Comparison of ENCODE assay signal across 36 cellular contexts in the genomic region with DNA sequence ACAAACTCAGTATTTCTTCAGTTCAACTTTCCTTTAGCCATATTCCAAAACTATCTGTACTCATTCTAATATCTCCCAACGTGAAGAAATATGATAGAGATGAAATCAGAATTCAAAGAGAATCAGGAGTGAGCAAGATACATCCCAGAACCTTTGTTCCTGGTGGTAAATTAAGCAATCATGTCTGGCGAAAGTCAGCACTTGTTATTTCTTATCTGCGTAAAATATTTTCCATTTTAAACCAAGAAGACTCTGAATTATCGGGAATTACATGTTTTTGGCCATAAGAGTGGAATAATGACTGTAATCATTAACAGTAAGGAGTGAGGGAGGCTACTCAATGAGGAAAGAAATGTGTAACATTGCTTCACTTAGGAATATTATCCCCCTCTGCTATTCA.
DNase-seq lines count a peak whose midpoint lies in the region; ATAC-seq, FAIRE-seq and TF ChIP-seq lines count a peak whose summit lies in the region.
"Had no signal": no experiment of that assay in that cellular context is flagged by ENCODE, and none has a peak within 500 bp of the region (broad histone marks: within the 10 kb centered on the region; RNA-seq: fewer than 3 reads in every experiment).

No MANE protein-coding gene starts in this region.

- DNase-seq in A549 (ENCODE audit: low read depth in 1 of 2, low spot score in 1 of 2): no peak
- peak; percentile 76 for DNase-seq in amniotic epithelial cell (ENCODE audit: low read depth)
- peak; percentile 35 for DNase-seq in fibroblast of pulmonary artery (ENCODE audit: low read depth)
- no peak for DNase-seq in omental fat pad (ENCODE audit: low spot score)
- DNase-seq in WTC11 (ENCODE audit: low spot score): no peak
- no peak for DNase-seq in SHP77 treated with DMSO at 0.1 percent for 48 hours (lab: John Stamatoyannopoulos, UW)
- DNase-seq in esophagus squamous epithelium (lab: John Stamatoyannopoulos, UW): no peak
- DNase-seq in SIG-M5 (lab: John Stamatoyannopoulos, UW): no peak
- DNase-seq: 8988T; ACHN; AML-193; BE2C; C1 segment of cervical spinal cord; Caco-2; Calu3; CD4-positive, alpha-beta memory T cell; CD4-positive, alpha-beta T cell; CD4-positive, CD25-positive, alpha-beta regulatory T cell; CD8-positive, alpha-beta memory T cell; CD8-positive, alpha-beta T cell; COR-L47; DMS 273 treated with DMSO at 0.1 percent for 48 hours; DMS153; DMS53; DMS79; DMS79 treated with DMSO at 0.1 percent for 48 hours; DND-41; EL had no signal

- no peaks in the 10 kb centered on the region for H3K27me3 ChIP-seq in esophagus squamous epithelium
- H3K27me3 ChIP-seq: BE2C; BLaER1; BLaER1 treated with 17β-estradiol and CSF1 and Interleukin-3, amounts not matched to agents 10 nM and 100 nM had no signal

- H3K27ac Mint-ChIP-seq in WTC11: no peak overlapping the region
- H3K27ac Mint-ChIP-seq: B cell; CD14-positive monocyte; CD4-positive, alpha-beta T cell; CD4-positive, CD25-positive, alpha-beta regulatory T cell; CD8-positive, alpha-beta memory T cell; CD8-positive, alpha-beta T cell had no signal

- no peaks in the 10 kb centered on the region for H3K27me3 Mint-ChIP-seq in WTC11 (ENCODE audit: low read depth)

- H3K27ac ChIP-seq in A549 (no peak overlapping the region), esophagus squamous epithelium (no peak overlapping the region)
- H3K27ac ChIP-seq: 22Rv1; BLaER1; BLaER1 treated with 17β-estradiol and CSF1 and Interleukin-3, amounts not matched to agents 10 nM and 100 nM; C4-2B had no signal

- intact Hi-C loops in esophagus squamous epithelium (cut with DNase I): no loop called here

- no peak for TF ChIP-seq RAD21 in A549 (conservative IDR thresholded peaks at IDR 0.05 in 1 of 2, IDR thresholded peaks at IDR 0.05 in 1 of 2)

- peaks cover 37% of the 10 kb centered on the region; the same call in 2 of the 3 replicates for H3K4me1 ChIP-seq in A549
- no peaks in the 10 kb centered on the region for H3K4me1 ChIP-seq in esophagus squamous epithelium
- H3K4me1 ChIP-seq: BE2C; BLaER1; BLaER1 treated with 17β-estradiol and CSF1 and Interleukin-3, amounts not matched to agents 10 nM and 100 nM; Caco-2 had no signal

- H3K9me3 ChIP-seq in A549 (no peaks in the 10 kb centered on the region), esophagus squamous epithelium (no peaks in the 10 kb centered on the region)
- H3K9me3 ChIP-seq: BE2C; BLaER1; BLaER1 treated with 17β-estradiol and CSF1 and Interleukin-3, amounts not matched to agents 10 nM and 100 nM; Caco-2 had no signal

- no peaks in the 10 kb centered on the region for H3K9me3 Mint-ChIP-seq in WTC11
- H3K9me3 Mint-ChIP-seq: CD14-positive monocyte; CD4-positive, alpha-beta memory T cell; CD4-positive, alpha-beta T cell; CD8-positive, alpha-beta memory T cell; CD8-positive, alpha-beta T cell had no signal

- CTCF ChIA-PET in A549 (lab: Yijun Ruan, JAX): no interaction called here
- CTCF ChIA-PET in WTC11 (lab: Charles Lee): no interaction called here

- TF ChIP-seq CTCF in A549 (IDR thresholded peaks at IDR 0.05) (no peak), fibroblast of pulmonary artery (IDR thresholded peaks at IDR 0.05; ENCODE audit: low read length, missing control alignments) (no peak), omental fat pad (IDR thresholded peaks at IDR 0.05) (no peak), WTC11 (IDR thresholded peaks at IDR 0.05) (no peak), esophagus squamous epithelium (IDR thresholded peaks at IDR 0.05) (no peak)

- POLR2A ChIA-PET in A549 (lab: Yijun Ruan, JAX): no interaction called here
- POLR2A ChIA-PET in WTC11 (lab: Charles Lee): no interaction called here

- H3K4me3 ChIP-seq in A549 (no peak overlapping the region), fibroblast of pulmonary artery (replicated peaks; ENCODE audit: low read depth, low read length) (no peak overlapping the region), esophagus squamous epithelium (no peak overlapping the region)
- H3K4me3 ChIP-seq: BLaER1; BLaER1 treated with 17β-estradiol and CSF1 and Interleukin-3, amounts not matched to agents 10 nM and 100 nM had no signal

- 41% methylated on average over 4 of the region's 4 CpGs for WGBS in A549 (ENCODE audit: missing lambda C conversion rate)
- 59 to 61% methylated on average over 4 of the region's 4 CpGs for WGBS in esophagus squamous epithelium, 2 donors

- ATAC-seq in A549 (no peak), omental fat pad (ENCODE audit: low FRiP score) (peak; percentile 82), WTC11 (no peak)
- ATAC-seq: CD8-positive, alpha-beta T cell had no signal

- no peaks in the 10 kb centered on the region for H3K36me3 Mint-ChIP-seq in WTC11
- H3K36me3 Mint-ChIP-seq: CD14-positive monocyte; CD4-positive, alpha-beta memory T cell; CD4-positive, CD25-positive, alpha-beta regulatory T cell; CD8-positive, alpha-beta memory T cell; CD8-positive, alpha-beta T cell had no signal

- no peak for TF ChIP-seq EP300 in A549 (IDR thresholded peaks at IDR 0.05)

- H3K36me3 ChIP-seq in esophagus squamous epithelium: no peaks in the 10 kb centered on the region
- H3K36me3 ChIP-seq: BE2C; BLaER1; BLaER1 treated with 17β-estradiol and CSF1 and Interleukin-3, amounts not matched to agents 10 nM and 100 nM had no signal

- H3K4me3 Mint-ChIP-seq in WTC11: no peak overlapping the region
- H3K4me3 Mint-ChIP-seq: B cell; CD14-positive monocyte; CD4-positive, alpha-beta memory T cell; CD4-positive, alpha-beta T cell; CD4-positive, CD25-positive, alpha-beta regulatory T cell; CD8-positive, alpha-beta memory T cell; CD8-positive, alpha-beta T cell had no signal

- no peak for FAIRE-seq in A549 (lab: Jason Lieb, UNC)
- FAIRE-seq: A204.1, D721Med had no signal

- peak overlapping the region; percentile 18; the same call in 1 of the 3 replicates for H3K4me2 ChIP-seq in A549
- H3K4me2 ChIP-seq: BLaER1; BLaER1 treated with 17β-estradiol and CSF1 and Interleukin-3, amounts not matched to agents 10 nM and 100 nM had no signal

- TF ChIP-seq POLR2A in A549 (IDR thresholded peaks at IDR 0.05; ENCODE audit: low read length): no peak
- no peak for TF ChIP-seq POLR2A in esophagus squamous epithelium (IDR thresholded peaks at IDR 0.05)

- no peaks in the 10 kb centered on the region for H3K4me1 Mint-ChIP-seq in WTC11
- H3K4me1 Mint-ChIP-seq: B cell; CD14-positive monocyte; CD4-positive, alpha-beta memory T cell; CD4-positive, CD25-positive, alpha-beta regulatory T cell; CD8-positive, alpha-beta memory T cell had no signal

TF ChIP-seq in A549, 52 proteins besides CTCF, POLR2A, EP300 and RAD21:
- TF ChIP-seq CEBPB (IDR thresholded peaks at IDR 0.05) (peak in 1 of 2 experiments; percentile 9; a peak in 1 of 4 replicates), KDM5A (IDR thresholded peaks at IDR 0.05) (no peak)

TF ChIP-seq in WTC11, 78 proteins besides CTCF, POLR2A, EP300 and RAD21 (continues in another document):
- TF ChIP-seq GABPB1 (CRISPR knock-in tag; IDR thresholded peaks at IDR 0.05): no peak
- TF ChIP-seq, protein P1, sequence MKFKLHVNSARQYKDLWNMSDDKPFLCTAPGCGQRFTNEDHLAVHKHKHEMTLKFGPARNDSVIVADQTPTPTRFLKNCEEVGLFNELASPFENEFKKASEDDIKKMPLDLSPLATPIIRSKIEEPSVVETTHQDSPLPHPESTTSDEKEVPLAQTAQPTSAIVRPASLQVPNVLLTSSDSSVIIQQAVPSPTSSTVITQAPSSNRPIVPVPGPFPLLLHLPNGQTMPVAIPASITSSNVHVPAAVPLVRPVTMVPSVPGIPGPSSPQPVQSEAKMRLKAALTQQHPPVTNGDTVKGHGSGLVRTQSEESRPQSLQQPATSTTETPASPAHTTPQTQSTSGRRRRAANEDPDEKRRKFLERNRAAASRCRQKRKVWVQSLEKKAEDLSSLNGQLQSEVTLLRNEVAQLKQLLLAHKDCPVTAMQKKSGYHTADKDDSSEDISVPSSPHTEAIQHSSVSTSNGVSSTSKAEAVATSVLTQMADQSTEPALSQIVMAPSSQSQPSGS (CRISPR knock-in tag; IDR thresholded peaks at IDR 0.05; ENCODE audit: borderline replicate concordance, low read depth): no peak
- no peak for TF ChIP-seq SMAD4 (CRISPR knock-in tag; IDR thresholded peaks at IDR 0.05)
- TF ChIP-seq, protein P2, sequence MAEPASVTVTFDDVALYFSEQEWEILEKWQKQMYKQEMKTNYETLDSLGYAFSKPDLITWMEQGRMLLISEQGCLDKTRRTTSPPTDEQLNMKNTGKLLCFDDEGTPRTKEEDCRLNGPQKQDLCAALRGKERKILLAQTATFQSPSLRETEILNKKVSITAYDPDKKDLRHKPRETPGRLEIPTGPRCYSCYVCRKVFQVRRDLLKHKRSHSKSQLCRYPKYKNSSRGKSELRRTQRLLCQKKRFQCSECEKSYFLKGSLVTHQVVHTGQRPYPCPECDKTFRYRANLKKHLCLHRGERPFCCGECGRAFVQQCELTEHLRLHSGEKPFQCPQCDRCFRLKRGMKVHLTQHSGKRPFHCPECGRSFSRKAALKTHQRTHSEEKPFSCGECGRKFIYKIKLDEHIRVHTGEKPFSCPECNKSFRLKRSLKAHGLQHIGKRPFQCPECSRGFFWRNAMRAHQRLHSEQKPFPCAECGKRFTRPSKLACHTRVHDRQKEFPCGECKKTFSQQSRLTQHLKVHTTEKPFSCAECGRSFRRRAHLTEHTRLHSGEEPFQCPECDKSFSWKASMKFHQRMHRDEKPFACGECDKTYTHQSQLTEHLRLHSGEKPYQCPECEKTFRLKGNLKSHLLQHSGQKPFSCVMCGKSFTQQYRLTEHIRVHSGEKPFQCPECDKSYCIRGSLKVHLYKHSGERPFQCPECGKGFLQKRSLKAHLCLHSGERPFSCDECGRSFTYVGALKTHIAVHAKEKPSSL (CRISPR knock-in tag; conservative IDR thresholded peaks at IDR 0.05): no peak
- TF ChIP-seq NFYB (CRISPR knock-in tag; conservative IDR thresholded peaks at IDR 0.05; ENCODE audit: low read depth): no peak
- TF ChIP-seq, protein P3, sequence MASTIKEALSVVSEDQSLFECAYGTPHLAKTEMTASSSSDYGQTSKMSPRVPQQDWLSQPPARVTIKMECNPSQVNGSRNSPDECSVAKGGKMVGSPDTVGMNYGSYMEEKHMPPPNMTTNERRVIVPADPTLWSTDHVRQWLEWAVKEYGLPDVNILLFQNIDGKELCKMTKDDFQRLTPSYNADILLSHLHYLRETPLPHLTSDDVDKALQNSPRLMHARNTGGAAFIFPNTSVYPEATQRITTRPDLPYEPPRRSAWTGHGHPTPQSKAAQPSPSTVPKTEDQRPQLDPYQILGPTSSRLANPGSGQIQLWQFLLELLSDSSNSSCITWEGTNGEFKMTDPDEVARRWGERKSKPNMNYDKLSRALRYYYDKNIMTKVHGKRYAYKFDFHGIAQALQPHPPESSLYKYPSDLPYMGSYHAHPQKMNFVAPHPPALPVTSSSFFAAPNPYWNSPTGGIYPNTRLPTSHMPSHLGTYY (CRISPR knock-in tag; IDR thresholded peaks at IDR 0.05): no peak
- TF ChIP-seq, protein P4, sequence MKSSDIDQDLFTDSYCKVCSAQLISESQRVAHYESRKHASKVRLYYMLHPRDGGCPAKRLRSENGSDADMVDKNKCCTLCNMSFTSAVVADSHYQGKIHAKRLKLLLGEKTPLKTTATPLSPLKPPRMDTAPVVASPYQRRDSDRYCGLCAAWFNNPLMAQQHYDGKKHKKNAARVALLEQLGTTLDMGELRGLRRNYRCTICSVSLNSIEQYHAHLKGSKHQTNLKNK (CRISPR knock-in tag; IDR thresholded peaks at IDR 0.05): no peak
- no peak for TF ChIP-seq OVOL2 (CRISPR knock-in tag; IDR thresholded peaks at IDR 0.05; ENCODE audit: borderline replicate concordance)
- no peak for TF ChIP-seq TP53 (CRISPR knock-in tag; IDR thresholded peaks at IDR 0.05)

Comparison
In these comparisons a context has a peak if more than half of its experiments do, and no peak if none do; other contexts are left out.
1. DNase-seq: peak in amniotic epithelial cell (single experiment) and fibroblast of pulmonary artery (single experiment); none in A549 (0 of 2), omental fat pad (single experiment), WTC11 (single experiment), SHP77 treated with DMSO at 0.1 percent for 48 hours (single experiment), esophagus squamous epithelium (single experiment) and SIG-M5 (single experiment).